In the genomic region with DNA sequence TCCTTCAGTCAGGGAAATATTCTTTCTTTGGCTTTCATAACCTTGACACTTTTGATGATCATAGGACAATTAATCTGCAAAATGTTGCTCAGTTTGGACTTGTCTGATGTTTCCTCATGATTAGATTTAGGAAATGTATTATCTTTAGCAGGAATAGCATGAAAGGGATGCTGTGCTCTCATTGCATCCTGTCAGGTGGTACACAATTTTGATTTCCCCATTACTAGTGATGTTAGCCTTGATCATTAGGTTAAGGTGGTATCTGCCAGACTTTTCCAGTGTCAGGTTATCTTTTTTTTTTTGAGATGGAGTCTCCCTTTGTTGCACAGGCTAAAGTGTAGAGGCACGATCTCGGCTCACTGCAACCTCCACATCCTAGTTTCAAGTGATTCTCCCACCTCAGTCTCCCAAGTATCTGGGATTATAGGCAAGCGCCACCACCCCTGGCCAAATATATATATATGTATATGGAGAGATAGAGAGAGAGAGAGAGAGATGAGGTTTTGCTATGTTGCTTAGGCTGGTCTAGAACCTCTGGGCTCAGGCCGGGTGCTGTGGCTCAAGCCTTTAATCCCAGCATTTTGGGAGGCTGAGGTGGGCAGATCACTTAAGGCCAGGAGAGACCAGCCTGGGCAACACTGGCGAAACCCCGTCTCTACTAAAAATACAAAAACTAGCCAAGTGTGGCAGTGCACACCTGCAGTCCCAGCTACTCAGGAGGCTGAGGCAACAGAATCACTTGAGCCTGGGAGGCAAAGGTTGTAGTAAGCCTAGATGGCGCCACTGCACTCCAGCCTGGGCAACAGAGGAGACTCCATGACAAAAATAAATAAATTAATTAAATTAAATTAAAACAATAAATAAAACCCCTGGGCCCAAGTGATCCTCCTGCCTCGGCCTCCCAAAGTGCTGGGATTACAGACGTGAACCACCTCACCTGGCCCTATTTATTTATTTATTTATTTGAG, we compare ENCODE assay signal across 1 cellular context.
TF ChIP-seq lines count a peak whose summit lies in the region.

No MANE protein-coding gene starts in this region.

TF ChIP-seq in H1, 55 proteins besides CTCF, POLR2A, EP300 and RAD21:
- TF ChIP-seq, protein P1, sequence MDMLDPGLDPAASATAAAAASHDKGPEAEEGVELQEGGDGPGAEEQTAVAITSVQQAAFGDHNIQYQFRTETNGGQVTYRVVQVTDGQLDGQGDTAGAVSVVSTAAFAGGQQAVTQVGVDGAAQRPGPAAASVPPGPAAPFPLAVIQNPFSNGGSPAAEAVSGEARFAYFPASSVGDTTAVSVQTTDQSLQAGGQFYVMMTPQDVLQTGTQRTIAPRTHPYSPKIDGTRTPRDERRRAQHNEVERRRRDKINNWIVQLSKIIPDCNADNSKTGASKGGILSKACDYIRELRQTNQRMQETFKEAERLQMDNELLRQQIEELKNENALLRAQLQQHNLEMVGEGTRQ (IDR thresholded peaks at IDR 0.05; ENCODE audit: low read length), result no peak
- TF ChIP-seq, protein P2, sequence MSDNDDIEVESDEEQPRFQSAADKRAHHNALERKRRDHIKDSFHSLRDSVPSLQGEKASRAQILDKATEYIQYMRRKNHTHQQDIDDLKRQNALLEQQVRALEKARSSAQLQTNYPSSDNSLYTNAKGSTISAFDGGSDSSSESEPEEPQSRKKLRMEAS (IDR thresholded peaks at IDR 0.05), result no peak
- no peak for TF ChIP-seq BACH1 (IDR thresholded peaks at IDR 0.05; ENCODE audit: low read length)
- no peak for TF ChIP-seq SUZ12 (IDR thresholded peaks at IDR 0.05; ENCODE audit: low read length)
- TF ChIP-seq CBX5 (IDR thresholded peaks at IDR 0.05; ENCODE audit: low read depth, low read length), result no peak
- no peak for TF ChIP-seq SIX5 (IDR thresholded peaks at IDR 0.05; ENCODE audit: low read depth, low read length)
- TF ChIP-seq RFX5 (IDR thresholded peaks at IDR 0.05; ENCODE audit: borderline replicate concordance, low read depth, low read length), result no peak
- TF ChIP-seq TCF12 (IDR thresholded peaks at IDR 0.05; ENCODE audit: low read depth, low read length), result no peak
- TF ChIP-seq GTF2F1 (IDR thresholded peaks at IDR 0.05; ENCODE audit: borderline replicate concordance, low read depth, low read length), result no peak
- TF ChIP-seq CHD2 (IDR thresholded peaks at IDR 0.05; ENCODE audit: low read length), result no peak
- TF ChIP-seq RXRA (IDR thresholded peaks at IDR 0.05; ENCODE audit: insufficient read depth, low read depth, low read length), result no peak
- TF ChIP-seq, protein P3, sequence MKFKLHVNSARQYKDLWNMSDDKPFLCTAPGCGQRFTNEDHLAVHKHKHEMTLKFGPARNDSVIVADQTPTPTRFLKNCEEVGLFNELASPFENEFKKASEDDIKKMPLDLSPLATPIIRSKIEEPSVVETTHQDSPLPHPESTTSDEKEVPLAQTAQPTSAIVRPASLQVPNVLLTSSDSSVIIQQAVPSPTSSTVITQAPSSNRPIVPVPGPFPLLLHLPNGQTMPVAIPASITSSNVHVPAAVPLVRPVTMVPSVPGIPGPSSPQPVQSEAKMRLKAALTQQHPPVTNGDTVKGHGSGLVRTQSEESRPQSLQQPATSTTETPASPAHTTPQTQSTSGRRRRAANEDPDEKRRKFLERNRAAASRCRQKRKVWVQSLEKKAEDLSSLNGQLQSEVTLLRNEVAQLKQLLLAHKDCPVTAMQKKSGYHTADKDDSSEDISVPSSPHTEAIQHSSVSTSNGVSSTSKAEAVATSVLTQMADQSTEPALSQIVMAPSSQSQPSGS (IDR thresholded peaks at IDR 0.05; ENCODE audit: low read length), result no peak
- TF ChIP-seq EGR1 (IDR thresholded peaks at IDR 0.05; ENCODE audit: borderline replicate concordance, low read depth, low read length), result no peak
- no peak for TF ChIP-seq FOSL1 (IDR thresholded peaks at IDR 0.05; ENCODE audit: insufficient read depth, low read depth, low read length)
- TF ChIP-seq SAP30 (IDR thresholded peaks at IDR 0.05; ENCODE audit: insufficient read depth, insufficient replicate concordance, low read length), result no peak
